1 cellular context compared by ENCODE assay signal in the genomic region with DNA sequence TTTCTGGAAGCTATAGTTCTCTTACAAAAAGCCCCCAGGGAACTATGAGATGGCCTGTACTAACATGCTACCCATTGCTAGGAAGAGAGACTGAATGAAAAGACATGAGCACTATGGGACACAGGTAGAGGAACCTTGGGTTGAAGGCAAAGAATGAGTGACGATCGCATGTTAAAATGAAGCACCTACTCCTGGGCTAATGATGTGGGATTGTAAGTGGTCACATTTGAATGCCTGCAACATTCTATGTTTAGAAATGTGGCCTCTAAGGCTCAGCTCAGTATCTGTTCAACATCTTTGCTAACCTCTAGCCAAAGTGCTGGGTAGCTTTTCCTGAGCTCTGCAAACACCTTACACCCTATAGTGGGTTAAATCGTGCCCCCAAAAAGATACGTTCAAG.
TF ChIP-seq lines count a peak whose summit lies in the region.

No MANE protein-coding gene starts in this region.

TF ChIP-seq in GM12878, 131 proteins besides CTCF, POLR2A, EP300 and RAD21 (continues in another document):
- TF ChIP-seq ZZZ3 (IDR thresholded peaks at IDR 0.05; ENCODE audit: control insufficient read depth, insufficient read length, low read depth) (no peak), ATF3 (IDR thresholded peaks at IDR 0.05; ENCODE audit: borderline replicate concordance, extremely low read depth, low read depth, low read length) (no peak), ATF2 (IDR thresholded peaks at IDR 0.05; ENCODE audit: low read length) (no peak), MEF2B (IDR thresholded peaks at IDR 0.05; ENCODE audit: partially characterized antibody, poor library complexity, severe bottlenecking) (peak; percentile 67), ZNF384 (IDR thresholded peaks at IDR 0.05; ENCODE audit: borderline replicate concordance, low read depth, low read length) (0 out of 2 replicates have a peak, but pooled peaks have one; percentile 2), MYC (IDR thresholded peaks at IDR 0.05; ENCODE audit: insufficient read depth, insufficient read length, insufficient replicate concordance, low read length, severe bottlenecking) (no peak), FOXM1 (IDR thresholded peaks at IDR 0.05; ENCODE audit: low read depth, low read length) (no peak), LARP7 (IDR thresholded peaks at IDR 0.05) (no peak), CBFB (IDR thresholded peaks at IDR 0.05; ENCODE audit: low read depth) (no peak), GABPA (IDR thresholded peaks at IDR 0.05; ENCODE audit: low read depth) (no peak), TAF1 (IDR thresholded peaks at IDR 0.05; ENCODE audit: borderline replicate concordance, low read depth, low read length) (no peak), NBN (IDR thresholded peaks at IDR 0.05) (0 out of 2 replicates have a peak, but pooled peaks have one; percentile 15), PAX5 (IDR thresholded peaks at IDR 0.05; ENCODE audit: borderline replicate concordance, low read depth, low read length) (0 out of 2 replicates have a peak, but pooled peaks have one; percentile 21), KLF5 (IDR thresholded peaks at IDR 0.05; ENCODE audit: partially characterized antibody) (no peak), RELA (IDR thresholded peaks at IDR 0.05; ENCODE audit: borderline replicate concordance, partially characterized antibody) (no peak), E2F8 (IDR thresholded peaks at IDR 0.05; ENCODE audit: low read depth, partially characterized antibody) (no peak), ZNF207 (IDR thresholded peaks at IDR 0.05; ENCODE audit: borderline replicate concordance) (no peak), RFX5 (IDR thresholded peaks at IDR 0.05; ENCODE audit: low read depth, low read length) (no peak), CHD1 (IDR thresholded peaks at IDR 0.05; ENCODE audit: low read depth, low read length) (no peak), NR2F1 (conservative IDR thresholded peaks at IDR 0.05) (no peak), CBX3 (IDR thresholded peaks at IDR 0.05; ENCODE audit: borderline replicate concordance, low read depth) (no peak), IRF4 (IDR thresholded peaks at IDR 0.05; ENCODE audit: low read depth, low read length) (no peak), CHD2 (IDR thresholded peaks at IDR 0.05; ENCODE audit: borderline replicate concordance, low read depth, low read length) (no peak), NFIC (IDR thresholded peaks at IDR 0.05; ENCODE audit: low read depth, low read length) (no peak), TARDBP (IDR thresholded peaks at IDR 0.05; ENCODE audit: borderline replicate concordance) (no peak), NFYA (IDR thresholded peaks at IDR 0.05; ENCODE audit: borderline replicate concordance, low read depth, low read length) (no peak), ATF7 (IDR thresholded peaks at IDR 0.05; ENCODE audit: low read depth) (0 out of 2 replicates have a peak, but pooled peaks have one; percentile 9), SMC3 (IDR thresholded peaks at IDR 0.05; ENCODE audit: borderline replicate concordance, low read length) (no peak), CBX5 (IDR thresholded peaks at IDR 0.05; ENCODE audit: low read depth) (no peak), USF2 (IDR thresholded peaks at IDR 0.05; ENCODE audit: borderline replicate concordance, low read depth, low read length) (no peak), ZBED1 (IDR thresholded peaks at IDR 0.05; ENCODE audit: borderline replicate concordance) (no peak), CREM (IDR thresholded peaks at IDR 0.05; ENCODE audit: low read depth) (no peak), STAT3 (IDR thresholded peaks at IDR 0.05; ENCODE audit: low read depth, low read length) (no peak), TCF12 (IDR thresholded peaks at IDR 0.05; ENCODE audit: low read depth, low read length) (no peak), GATAD2B (conservative IDR thresholded peaks at IDR 0.05; ENCODE audit: low read depth) (no peak), SIX5 (IDR thresholded peaks at IDR 0.05; ENCODE audit: low read depth, low read length, severe bottlenecking) (no peak), SPI1 (IDR thresholded peaks at IDR 0.05; ENCODE audit: borderline replicate concordance, insufficient read depth, low read depth, low read length) (no peak), RBBP5 (conservative IDR thresholded peaks at IDR 0.05) (no peak), POU2F2 (IDR thresholded peaks at IDR 0.05; ENCODE audit: borderline replicate concordance, low read depth, low read length) (peak; percentile 83; the same call in 1 of the 3 replicates), MEF2A (IDR thresholded peaks at IDR 0.05; ENCODE audit: insufficient read depth, low read depth, low read length) (no peak), MYB (IDR thresholded peaks at IDR 0.05; ENCODE audit: borderline replicate concordance, low read depth, low read length) (no peak)
- TF ChIP-seq, protein P1, sequence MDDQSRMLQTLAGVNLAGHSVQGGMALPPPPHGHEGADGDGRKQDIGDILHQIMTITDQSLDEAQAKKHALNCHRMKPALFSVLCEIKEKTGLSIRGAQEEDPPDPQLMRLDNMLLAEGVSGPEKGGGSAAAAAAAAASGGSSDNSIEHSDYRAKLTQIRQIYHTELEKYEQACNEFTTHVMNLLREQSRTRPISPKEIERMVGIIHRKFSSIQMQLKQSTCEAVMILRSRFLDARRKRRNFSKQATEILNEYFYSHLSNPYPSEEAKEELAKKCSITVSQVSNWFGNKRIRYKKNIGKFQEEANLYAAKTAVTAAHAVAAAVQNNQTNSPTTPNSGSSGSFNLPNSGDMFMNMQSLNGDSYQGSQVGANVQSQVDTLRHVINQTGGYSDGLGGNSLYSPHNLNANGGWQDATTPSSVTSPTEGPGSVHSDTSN (IDR thresholded peaks at IDR 0.05; ENCODE audit: insufficient replicate concordance, low read depth, low read length), result no peak
- TF ChIP-seq, protein P2, sequence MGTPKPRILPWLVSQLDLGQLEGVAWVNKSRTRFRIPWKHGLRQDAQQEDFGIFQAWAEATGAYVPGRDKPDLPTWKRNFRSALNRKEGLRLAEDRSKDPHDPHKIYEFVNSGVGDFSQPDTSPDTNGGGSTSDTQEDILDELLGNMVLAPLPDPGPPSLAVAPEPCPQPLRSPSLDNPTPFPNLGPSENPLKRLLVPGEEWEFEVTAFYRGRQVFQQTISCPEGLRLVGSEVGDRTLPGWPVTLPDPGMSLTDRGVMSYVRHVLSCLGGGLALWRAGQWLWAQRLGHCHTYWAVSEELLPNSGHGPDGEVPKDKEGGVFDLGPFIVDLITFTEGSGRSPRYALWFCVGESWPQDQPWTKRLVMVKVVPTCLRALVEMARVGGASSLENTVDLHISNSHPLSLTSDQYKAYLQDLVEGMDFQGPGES (IDR thresholded peaks at IDR 0.05), result no peak
- TF ChIP-seq, protein P3, sequence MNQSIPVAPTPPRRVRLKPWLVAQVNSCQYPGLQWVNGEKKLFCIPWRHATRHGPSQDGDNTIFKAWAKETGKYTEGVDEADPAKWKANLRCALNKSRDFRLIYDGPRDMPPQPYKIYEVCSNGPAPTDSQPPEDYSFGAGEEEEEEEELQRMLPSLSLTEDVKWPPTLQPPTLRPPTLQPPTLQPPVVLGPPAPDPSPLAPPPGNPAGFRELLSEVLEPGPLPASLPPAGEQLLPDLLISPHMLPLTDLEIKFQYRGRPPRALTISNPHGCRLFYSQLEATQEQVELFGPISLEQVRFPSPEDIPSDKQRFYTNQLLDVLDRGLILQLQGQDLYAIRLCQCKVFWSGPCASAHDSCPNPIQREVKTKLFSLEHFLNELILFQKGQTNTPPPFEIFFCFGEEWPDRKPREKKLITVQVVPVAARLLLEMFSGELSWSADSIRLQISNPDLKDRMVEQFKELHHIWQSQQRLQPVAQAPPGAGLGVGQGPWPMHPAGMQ (IDR thresholded peaks at IDR 0.05; ENCODE audit: borderline replicate concordance), result no peak
- TF ChIP-seq, protein P4, sequence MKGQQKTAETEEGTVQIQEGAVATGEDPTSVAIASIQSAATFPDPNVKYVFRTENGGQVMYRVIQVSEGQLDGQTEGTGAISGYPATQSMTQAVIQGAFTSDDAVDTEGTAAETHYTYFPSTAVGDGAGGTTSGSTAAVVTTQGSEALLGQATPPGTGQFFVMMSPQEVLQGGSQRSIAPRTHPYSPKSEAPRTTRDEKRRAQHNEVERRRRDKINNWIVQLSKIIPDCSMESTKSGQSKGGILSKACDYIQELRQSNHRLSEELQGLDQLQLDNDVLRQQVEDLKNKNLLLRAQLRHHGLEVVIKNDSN (IDR thresholded peaks at IDR 0.05; ENCODE audit: borderline replicate concordance, extremely low read length, insufficient read depth, low read depth, low read length), result no peak
- TF ChIP-seq, protein P5, sequence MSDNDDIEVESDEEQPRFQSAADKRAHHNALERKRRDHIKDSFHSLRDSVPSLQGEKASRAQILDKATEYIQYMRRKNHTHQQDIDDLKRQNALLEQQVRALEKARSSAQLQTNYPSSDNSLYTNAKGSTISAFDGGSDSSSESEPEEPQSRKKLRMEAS (IDR thresholded peaks at IDR 0.05; ENCODE audit: low read depth, low read length), result no peak
- TF ChIP-seq, protein P6, sequence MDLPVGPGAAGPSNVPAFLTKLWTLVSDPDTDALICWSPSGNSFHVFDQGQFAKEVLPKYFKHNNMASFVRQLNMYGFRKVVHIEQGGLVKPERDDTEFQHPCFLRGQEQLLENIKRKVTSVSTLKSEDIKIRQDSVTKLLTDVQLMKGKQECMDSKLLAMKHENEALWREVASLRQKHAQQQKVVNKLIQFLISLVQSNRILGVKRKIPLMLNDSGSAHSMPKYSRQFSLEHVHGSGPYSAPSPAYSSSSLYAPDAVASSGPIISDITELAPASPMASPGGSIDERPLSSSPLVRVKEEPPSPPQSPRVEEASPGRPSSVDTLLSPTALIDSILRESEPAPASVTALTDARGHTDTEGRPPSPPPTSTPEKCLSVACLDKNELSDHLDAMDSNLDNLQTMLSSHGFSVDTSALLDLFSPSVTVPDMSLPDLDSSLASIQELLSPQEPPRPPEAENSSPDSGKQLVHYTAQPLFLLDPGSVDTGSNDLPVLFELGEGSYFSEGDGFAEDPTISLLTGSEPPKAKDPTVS (IDR thresholded peaks at IDR 0.05; ENCODE audit: low read depth, low read length), result no peak
- TF ChIP-seq, protein P7, sequence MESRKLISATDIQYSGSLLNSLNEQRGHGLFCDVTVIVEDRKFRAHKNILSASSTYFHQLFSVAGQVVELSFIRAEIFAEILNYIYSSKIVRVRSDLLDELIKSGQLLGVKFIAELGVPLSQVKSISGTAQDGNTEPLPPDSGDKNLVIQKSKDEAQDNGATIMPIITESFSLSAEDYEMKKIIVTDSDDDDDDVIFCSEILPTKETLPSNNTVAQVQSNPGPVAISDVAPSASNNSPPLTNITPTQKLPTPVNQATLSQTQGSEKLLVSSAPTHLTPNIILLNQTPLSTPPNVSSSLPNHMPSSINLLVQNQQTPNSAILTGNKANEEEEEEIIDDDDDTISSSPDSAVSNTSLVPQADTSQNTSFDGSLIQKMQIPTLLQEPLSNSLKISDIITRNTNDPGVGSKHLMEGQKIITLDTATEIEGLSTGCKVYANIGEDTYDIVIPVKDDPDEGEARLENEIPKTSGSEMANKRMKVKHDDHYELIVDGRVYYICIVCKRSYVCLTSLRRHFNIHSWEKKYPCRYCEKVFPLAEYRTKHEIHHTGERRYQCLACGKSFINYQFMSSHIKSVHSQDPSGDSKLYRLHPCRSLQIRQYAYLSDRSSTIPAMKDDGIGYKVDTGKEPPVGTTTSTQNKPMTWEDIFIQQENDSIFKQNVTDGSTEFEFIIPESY (IDR thresholded peaks at IDR 0.05), result no peak
